Comparison of ENCODE assay signal across 8 cellular contexts in the genomic region with DNA sequence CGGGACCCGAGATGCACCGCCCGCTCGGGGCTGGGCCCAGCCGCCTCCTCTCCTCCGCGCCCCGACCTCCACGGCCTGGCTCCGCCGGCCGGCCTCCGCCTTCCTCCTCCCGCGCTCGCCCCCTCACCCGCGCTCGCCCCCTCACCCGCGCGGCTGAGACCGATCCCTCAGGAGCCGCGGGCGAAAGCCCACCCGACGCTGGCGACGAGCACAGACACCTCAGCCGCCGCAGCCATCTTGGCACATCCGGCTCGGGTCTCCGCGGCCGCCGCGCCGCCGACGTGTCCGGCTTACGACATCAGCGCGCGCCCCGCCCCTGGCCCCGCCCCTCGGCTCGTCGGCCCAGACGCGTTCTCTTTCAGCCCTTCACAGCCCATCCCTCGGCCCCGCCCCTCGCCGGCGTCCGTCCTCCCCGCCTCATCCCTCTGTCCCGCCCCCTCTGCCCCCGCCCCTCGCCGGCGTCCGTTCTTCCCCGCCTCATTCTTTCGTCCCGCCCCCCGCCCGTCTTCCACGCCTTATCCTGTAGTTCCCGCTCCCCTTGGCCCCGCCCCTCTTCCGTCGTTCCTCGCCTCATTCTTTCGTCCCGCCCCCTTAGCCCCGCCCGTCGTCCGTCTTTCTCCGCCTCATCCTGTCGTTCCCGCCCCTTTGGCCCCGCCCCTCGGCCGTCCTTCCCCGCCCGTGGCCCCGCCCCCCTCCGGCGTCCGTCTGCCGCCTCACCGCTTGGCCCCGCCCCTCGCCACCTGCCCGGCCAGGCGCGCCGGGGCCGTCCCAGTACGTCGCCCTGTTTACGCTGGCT. TPM values are rescaled to one million over a fixed set of nuclear protein-coding genes. Genes with fewer than 3 reads are reported as not detected.
DNase-seq lines count a peak whose midpoint lies in the region; ATAC-seq and TF ChIP-seq lines count a peak whose summit lies in the region.

Gene SEC16A (minus strand): TSS at position 248 of the 796 bp plus-strand sequence. CDS start 5,425 bp downstream, outside the sequence.

- H4K20me1 ChIP-seq in OCI-LY1 (ENCODE audit: insufficient read depth, low read length): no peaks in the 10 kb centered on the region

- DNase-seq in D341Med (ENCODE audit: low spot score) (peak; percentile 96), HuH-7 (ENCODE audit: low spot score) (peak; percentile 94), endothelial cell (ENCODE audit: low spot score) (peak; percentile 100), mesothelial cell of epicardium (ENCODE audit: low spot score in 2 of 2, unreplicated experiment in 2 of 2) (peak; percentile 100)
- DNase-seq in activated CD8-positive, alpha-beta memory T cell treated with anti-CD3 and anti-CD28 coated beads, Interleukin-2, amount 50 U/mL, for 4 hours: peak; percentile 100
- DNase-seq in stimulated activated CD8-positive, alpha-beta memory T cell treated with anti-CD3 and anti-CD28 coated beads, Interleukin-15, amount 100 ng/mL, for 4 hours (ENCODE audit: low read depth in 2 of 2): peak; percentile 98 to 99

- no peak for TF ChIP-seq CTCF in OCI-LY1 (IDR thresholded peaks at IDR 0.05; ENCODE audit: low read length)
- TF ChIP-seq CTCF in endothelial cell (IDR thresholded peaks at IDR 0.05; ENCODE audit: unreplicated experiment): no peak
- TF ChIP-seq CTCF in mesothelial cell of epicardium (IDR thresholded peaks at IDR 0.05; ENCODE audit: unreplicated experiment): no peak

- H3K9me2 ChIP-seq in OCI-LY1 (ENCODE audit: low read depth, low read length): no peaks in the 10 kb centered on the region

- peak within 1 kb of the TSS; percentile 80 for H3K4me3 ChIP-seq in OCI-LY1 (ENCODE audit: low read depth, low read length, poor library complexity, severe bottlenecking)

- H3K27ac Mint-ChIP-seq in endothelial cell (ENCODE audit: unreplicated experiment) (peak within 1 kb of the TSS; percentile 98), mesothelial cell of epicardium (peak within 1 kb of the TSS; percentile 99)

- H3K4me2 ChIP-seq in OCI-LY1 (ENCODE audit: low read length): peak within 1 kb of the TSS; percentile 90

- H3K79me2 ChIP-seq in OCI-LY1 (ENCODE audit: insufficient read depth, low read length): peaks cover 38% of the 10 kb centered on the region

- peak within 1 kb of the TSS; percentile 77 for H3K27ac ChIP-seq in OCI-LY1 (ENCODE audit: low read depth, low read length, poor library complexity, severe bottlenecking)

- peak within 1 kb of the TSS; percentile 94 for H3K4me3 Mint-ChIP-seq in endothelial cell (ENCODE audit: unreplicated experiment)
- H3K4me3 Mint-ChIP-seq in mesothelial cell of epicardium: peak within 1 kb of the TSS; percentile 94

- H3K9ac ChIP-seq in OCI-LY1 (ENCODE audit: low read length): peak within 1 kb of the TSS; percentile 81

- H3K9me3 ChIP-seq in OCI-LY1 (ENCODE audit: low read length): no peaks in the 10 kb centered on the region

- H3K9me3 Mint-ChIP-seq in endothelial cell (ENCODE audit: unreplicated experiment) (no peaks in the 10 kb centered on the region), mesothelial cell of epicardium (no peaks in the 10 kb centered on the region)

- H3F3A ChIP-seq in OCI-LY1 (ENCODE audit: insufficient read depth, low read length): no peaks in the 10 kb centered on the region

- peaks cover 15% of the 10 kb centered on the region for H3K4me1 ChIP-seq in OCI-LY1 (ENCODE audit: insufficient read depth, low read length, severe bottlenecking)

- H2AFZ ChIP-seq in OCI-LY1 (ENCODE audit: low read length): no peak within 1 kb of the TSS

- peaks cover 15% of the 10 kb centered on the region for H3K36me3 Mint-ChIP-seq in endothelial cell (ENCODE audit: low read depth, unreplicated experiment)
- no peaks in the 10 kb centered on the region for H3K36me3 Mint-ChIP-seq in mesothelial cell of epicardium

- H3K4me1 Mint-ChIP-seq in endothelial cell (ENCODE audit: unreplicated experiment) (peaks cover 22% of the 10 kb centered on the region), mesothelial cell of epicardium (peaks cover 24% of the 10 kb centered on the region)

- H3K27me3 Mint-ChIP-seq in endothelial cell (ENCODE audit: unreplicated experiment) (peaks cover 18% of the 10 kb centered on the region), mesothelial cell of epicardium (ENCODE audit: low read depth) (no peaks in the 10 kb centered on the region)

- peaks cover 6% of the 10 kb centered on the region; the same call in 1 of the 2 replicates for H3K36me3 ChIP-seq in OCI-LY1 (ENCODE audit: insufficient read depth, low read length)

- ATAC-seq in GM21526 (IDR thresholded peaks at IDR 0.05; ENCODE audit: low FRiP score, unreplicated experiment): peak; percentile 43

- H3K27me3 ChIP-seq in OCI-LY1 (ENCODE audit: insufficient read depth, low read length): no peaks in the 10 kb centered on the region

RNA-seq across cellular contexts. Expression of gene SEC16A, which starts in this region (rescaled TPM):
- total RNA-seq in endothelial cell (ENCODE audit: unreplicated experiment): 79.5 TPM
- 89.9 to 92.2 TPM (median 90.2 TPM) in 3 replicates for total RNA-seq in mesothelial cell of epicardium

Comparison
In these comparisons a context has a peak if more than half of its experiments do, and no peak if none do; other contexts are left out.
1. Peak in every context shown above with its lines: DNase-seq, ATAC-seq, H3K4me3 ChIP-seq and H3K27ac ChIP-seq.